Comparison of ENCODE assay signal across 9 cellular contexts in genomic region chr5:139847790-139848507, GRCh38. TPM values are rescaled to one million over a fixed set of nuclear protein-coding genes. Genes with fewer than 3 reads are reported as not detected.
DNase-seq lines count a peak whose midpoint lies in the region; ATAC-seq and TF ChIP-seq lines count a peak whose summit lies in the region.
"Had no signal": no experiment of that assay in that cellular context is flagged by ENCODE, and none has a peak within 500 bp of the region (broad histone marks: within the 10 kb centered on the region; RNA-seq: fewer than 3 reads in every experiment).

No MANE protein-coding gene starts in this region.

- peaks cover 54% of the 10 kb centered on the region for H3K27me3 ChIP-seq in iPS-15b (ENCODE audit: control insufficient read depth, insufficient read depth, low read length)
- peaks cover 70% of the 10 kb centered on the region for H3K27me3 ChIP-seq in skeletal muscle satellite cell (ENCODE audit: control insufficient read depth, insufficient read depth, low read length)

- DNase-seq in NCI-H345 (lab: John Stamatoyannopoulos, UW) = peak; percentile 63
- DNase-seq in NCI-H345 treated with DMSO at 0.1 percent for 48 hours (lab: John Stamatoyannopoulos, UW; ENCODE audit: unreplicated experiment) = no peak
- peak; percentile 63 for DNase-seq in T-helper 2 cell treated with Interferon-gamma antibody and Interleukin-4, amounts not matched to agents 5 μg/mL and 100 μg/mL, for 36 hours (ENCODE audit: low spot score)
- DNase-seq in astrocyte of the cerebellum (ENCODE audit: low read depth) = no peak
- no peak for DNase-seq in mesenteric fat pad (ENCODE audit: low spot score)
- DNase-seq: DND-41 had no signal

- H3K4me1 ChIP-seq in iPS-15b (ENCODE audit: control insufficient read depth, insufficient read depth, low read length) = peaks cover 3% of the 10 kb centered on the region
- H3K4me1 ChIP-seq in skeletal muscle satellite cell (ENCODE audit: control insufficient read depth, insufficient read depth, low read length) = no peaks in the 10 kb centered on the region

- H3K4me1 Mint-ChIP-seq in T-helper 2 cell treated with Interferon-gamma antibody and Interleukin-4, amounts not matched to agents 5 μg/mL and 100 μg/mL, for 36 hours (ENCODE audit: low read depth) = peaks cover 2% of the 10 kb centered on the region

- TF ChIP-seq CTCF in astrocyte of the cerebellum (IDR thresholded peaks at IDR 0.05; ENCODE audit: low read depth, low read length, missing control alignments) = no peak

- H3K27ac Mint-ChIP-seq in T-helper 2 cell treated with Interferon-gamma antibody and Interleukin-4, amounts not matched to agents 5 μg/mL and 100 μg/mL, for 36 hours = no peak overlapping the region

- H3K9me3 Mint-ChIP-seq in T-helper 2 cell treated with Interferon-gamma antibody and Interleukin-4, amounts not matched to agents 5 μg/mL and 100 μg/mL, for 36 hours = no peaks in the 10 kb centered on the region

- H3K36me3 Mint-ChIP-seq in T-helper 2 cell treated with Interferon-gamma antibody and Interleukin-4, amounts not matched to agents 5 μg/mL and 100 μg/mL, for 36 hours (ENCODE audit: low read depth) = no peaks in the 10 kb centered on the region

- peaks cover 58% of the 10 kb centered on the region for H3K27me3 Mint-ChIP-seq in T-helper 2 cell treated with Interferon-gamma antibody and Interleukin-4, amounts not matched to agents 5 μg/mL and 100 μg/mL, for 36 hours (ENCODE audit: low read depth)

- ATAC-seq in HG03159 (IDR thresholded peaks at IDR 0.05; ENCODE audit: unreplicated experiment) = peak; percentile 75

- H3K4me3 Mint-ChIP-seq in T-helper 2 cell treated with Interferon-gamma antibody and Interleukin-4, amounts not matched to agents 5 μg/mL and 100 μg/mL, for 36 hours = peak overlapping the region; percentile 51

- peak overlapping the region; percentile 83 for H3K4me2 ChIP-seq in skeletal muscle satellite cell (ENCODE audit: low read length)

- H3K9me3 ChIP-seq in iPS-15b (ENCODE audit: control insufficient read depth, insufficient read depth, low read length) = no peaks in the 10 kb centered on the region
- no peaks in the 10 kb centered on the region for H3K9me3 ChIP-seq in skeletal muscle satellite cell (replicated peaks; ENCODE audit: low read length)

- H3K36me3 ChIP-seq in iPS-15b (ENCODE audit: control insufficient read depth, insufficient read depth, low read length) (no peaks in the 10 kb centered on the region), skeletal muscle satellite cell (ENCODE audit: insufficient read depth, low read length) (no peaks in the 10 kb centered on the region)

- peak overlapping the region; percentile 39 for H3K4me3 ChIP-seq in astrocyte of the cerebellum (ENCODE audit: low read depth, low read length)
- peak overlapping the region; percentile 54 for H3K4me3 ChIP-seq in iPS-15b (ENCODE audit: low read depth, low read length)
- peak overlapping the region; percentile 70 for H3K4me3 ChIP-seq in skeletal muscle satellite cell (ENCODE audit: low read length)

- H3K9ac ChIP-seq in iPS-15b (ENCODE audit: low read depth, low read length) = no peak overlapping the region
- H3K9ac ChIP-seq in skeletal muscle satellite cell (ENCODE audit: low read depth, low read length) = no peak overlapping the region

- in situ Hi-C loops in astrocyte of the cerebellum (cut with HindIII; ENCODE audit: low sequenced_read_pairs) = no loop called here

RNA-seq across cellular contexts. Expression of gene PSD2, which starts 52.3 kb away (rescaled TPM):
- not detected in 2 replicates for total RNA-seq in skeletal muscle satellite cell (2012; rRNA removed)
- total RNA-seq in mesenteric fat pad = not detected

Comparison
In these comparisons a context has a peak if more than half of its experiments do, and no peak if none do; other contexts are left out.
1. DNase-seq: peak in NCI-H345 (single experiment) and T-helper 2 cell treated with Interferon-gamma antibody and Interleukin-4, amounts not matched to agents 5 μg/mL and 100 μg/mL, for 36 hours (single experiment); none in NCI-H345 treated with DMSO at 0.1 percent for 48 hours (single experiment), astrocyte of the cerebellum (single experiment) and mesenteric fat pad (single experiment).
2. Peak in every context shown above with its lines, with median percentiles within 50 percentile points of each other: H3K4me3 ChIP-seq.